Comparison of ENCODE assay signal across 9 cellular contexts in genomic region chr6:13874191-13874549, GRCh38. TPM values are rescaled to one million over a fixed set of nuclear protein-coding genes. Genes with fewer than 3 reads are reported as not detected.
A peak's percentile ranks its signal among the peaks of the same experiment; 100 is the strongest.
DNase-seq lines count a peak whose midpoint lies in the region; ATAC-seq, FAIRE-seq and TF ChIP-seq lines count a peak whose summit lies in the region.
"Had no signal": no experiment of that assay in that cellular context is flagged by ENCODE, and none has a peak within 500 bp of the region (broad histone marks: within the 10 kb centered on the region; RNA-seq: fewer than 3 reads in every experiment).

No MANE protein-coding gene starts in this region.

- ATAC-seq in esophagus mucosa, result peak; percentile 39
- no peak for ATAC-seq in HG03045 (IDR thresholded peaks at IDR 0.05; ENCODE audit: unreplicated experiment)

- H3F3A ChIP-seq in OCI-LY1 (ENCODE audit: insufficient read depth, low read length), result no peaks in the 10 kb centered on the region

- H3K27ac ChIP-seq in OCI-LY1 (ENCODE audit: low read depth, low read length, poor library complexity, severe bottlenecking) (no peak overlapping the region), sigmoid colon (no peak overlapping the region)

- H4K20me1 ChIP-seq in OCI-LY1 (ENCODE audit: insufficient read depth, low read length), result no peaks in the 10 kb centered on the region

- H3K4me3 ChIP-seq in OCI-LY1 (ENCODE audit: low read depth, low read length, poor library complexity, severe bottlenecking) (peak overlapping the region; percentile 57), sigmoid colon (peak overlapping the region in 3 of 4 donors; percentile 41 to 52 (median 47))

- no peaks in the 10 kb centered on the region for H3K9me2 ChIP-seq in OCI-LY1 (ENCODE audit: low read depth, low read length)

- peak overlapping the region; percentile 93 for H2AFZ ChIP-seq in OCI-LY1 (ENCODE audit: low read length)

- DNase-seq in GM12891 (ENCODE audit: insufficient read length, low spot score) (no peak), sigmoid colon (no peak), T1000 (lab: John Stamatoyannopoulos, UW) (no peak), OCI-M2 (lab: John Stamatoyannopoulos, UW; ENCODE audit: unreplicated experiment) (no peak)
- DNase-seq in stimulated activated CD4-positive, alpha-beta T cell treated with anti-CD3 and anti-CD28 coated beads, Interleukin-2, amount 100 ng/mL, for 24 hours, result no peak

- no peak for TF ChIP-seq POLR2A in GM12891 (IDR thresholded peaks at IDR 0.05; ENCODE audit: low read depth, low read length)
- no peak for TF ChIP-seq POLR2A in sigmoid colon (IDR thresholded peaks at IDR 0.05)

- TF ChIP-seq EP300 in sigmoid colon (IDR thresholded peaks at IDR 0.05), result no peak

- peak overlapping the region; percentile 48; the same call in 1 of the 2 replicates for H3K9ac ChIP-seq in OCI-LY1 (ENCODE audit: low read length)

- no peaks in the 10 kb centered on the region for H3K79me2 ChIP-seq in OCI-LY1 (ENCODE audit: insufficient read depth, low read length)

- no peaks in the 10 kb centered on the region; the same call in 1 of the 2 replicates for H3K36me3 ChIP-seq in OCI-LY1 (ENCODE audit: insufficient read depth, low read length)
- H3K36me3 ChIP-seq in sigmoid colon, result no peaks in the 10 kb centered on the region

- peak overlapping the region; percentile 82 for H3K4me2 ChIP-seq in OCI-LY1 (ENCODE audit: low read length)

- intact Hi-C loops in sigmoid colon (cut with DNase I), result loop anchor here (5.0 kb wide), 1 partner anchor 62 kb away; the partner anchor contains the start of gene MCUR1

- H3K4me1 ChIP-seq in OCI-LY1 (ENCODE audit: insufficient read depth, low read length, severe bottlenecking) (peaks cover 12% of the 10 kb centered on the region), sigmoid colon (peaks cover 0 to 12% (median 10%) of the 10 kb centered on the region in 4 donors)

- no peak for TF ChIP-seq CTCF in OCI-LY1 (IDR thresholded peaks at IDR 0.05; ENCODE audit: low read length)
- TF ChIP-seq CTCF in sigmoid colon (IDR thresholded peaks at IDR 0.05), result no peak

- H3K9me3 ChIP-seq in OCI-LY1 (ENCODE audit: low read length) (no peaks in the 10 kb centered on the region), sigmoid colon (peaks cover 0 to 6% (median 0%) of the 10 kb centered on the region in 4 donors)

- H3K27me3 ChIP-seq in OCI-LY1 (ENCODE audit: insufficient read depth, low read length) (peaks cover 3% of the 10 kb centered on the region; the same call in 1 of the 2 replicates), sigmoid colon (no peaks in the 10 kb centered on the region)

- peak; percentile 20 for FAIRE-seq in GM12891 (lab: Jason Lieb, UNC)
- FAIRE-seq: endometrium had no signal

- WGBS in sigmoid colon, 2 donors, result 61 to 74% methylated on average over 8 of the region's 8 CpGs

TF ChIP-seq in GM12891, 5 proteins besides CTCF, POLR2A, EP300 and RAD21:
- no peak for TF ChIP-seq POU2F2 (IDR thresholded peaks at IDR 0.05; ENCODE audit: low read depth, low read length)
TF ChIP-seq in GM12891: peak in this region for 0.

RNA-seq across cellular contexts. Expression of gene RNF182, which starts 50.6 kb away (rescaled TPM):
- polyA plus RNA-seq in GM12891 (2012; ENCODE audit: low read depth, missing spikeins), result not detected
- total RNA-seq in esophagus mucosa, result 0.20 TPM
- total RNA-seq in sigmoid colon, result under 1 TPM; 0.16 to 0.71 (median 0.41) TPM
- polyA plus RNA-seq in sigmoid colon, result under 1 TPM in 1 of 3 donors, not detected in 2; 0.06 TPM

RNA-seq across cellular contexts. Expression of gene MCUR1, which starts 59.8 kb away (rescaled TPM):
- polyA plus RNA-seq in GM12891 (2012; ENCODE audit: low read depth, missing spikeins), result 8.5 TPM
- total RNA-seq in esophagus mucosa (24.6 TPM), sigmoid colon (10 to 100 TPM in 2 of 4 donors, 1 to 10 TPM in 2; 7.2 to 13.2 (median 9.0) TPM)
- 10 to 100 TPM; 12.9 to 34.2 (median 25.7) TPM for polyA plus RNA-seq in sigmoid colon
